Comparison of ENCODE assay signal across 13 cellular contexts in the genomic region with DNA sequence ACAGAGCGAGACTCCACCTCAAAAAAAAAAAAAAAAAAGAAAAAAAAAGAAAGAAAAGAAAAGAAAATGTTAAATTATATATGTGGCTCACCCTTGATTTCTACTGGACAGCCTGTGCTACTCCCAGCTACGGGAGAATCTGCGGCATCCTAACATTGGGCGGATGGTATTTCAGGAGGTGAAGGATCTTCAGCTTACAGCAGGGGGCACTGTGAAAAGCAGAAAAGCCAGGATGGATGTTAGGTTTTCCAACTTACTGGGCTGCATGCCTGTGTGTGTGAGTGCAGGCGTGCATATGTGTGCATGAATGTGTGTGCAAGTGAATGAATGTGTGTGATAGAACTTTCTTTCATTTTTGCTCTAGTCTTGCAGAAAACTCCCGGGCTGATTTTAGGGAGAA.
A peak's percentile ranks its signal among the peaks of the same experiment; 100 is the strongest.
DNase-seq lines count a peak whose midpoint lies in the region; ATAC-seq and TF ChIP-seq lines count a peak whose summit lies in the region.
"Had no signal": no experiment of that assay in that cellular context is flagged by ENCODE, and none has a peak within 500 bp of the region (broad histone marks: within the 10 kb centered on the region; RNA-seq: fewer than 3 reads in every experiment).

No MANE protein-coding gene starts in this region.

- no peaks in the 10 kb centered on the region for H3K27me3 ChIP-seq in MM.1S (replicated peaks; ENCODE audit: insufficient read depth, low read length)

- H3K9me3 Mint-ChIP-seq in nephron progenitor cell = no peaks in the 10 kb centered on the region

- peaks cover 7% of the 10 kb centered on the region for H3K4me1 Mint-ChIP-seq in nephron progenitor cell
- H3K4me1 Mint-ChIP-seq: naive thymus-derived CD4-positive, alpha-beta T cell had no signal

- CTCF ChIA-PET in GM10248 (lab: Yijun Ruan, JAX) = no interaction called here

- no peak for DNase-seq in GM10248 (ENCODE audit: extremely low spot score)
- DNase-seq in MM.1S = no peak
- no peak for DNase-seq in choroid plexus epithelial cell (ENCODE audit: low read depth)
- DNase-seq in nephron progenitor cell = peak; percentile 19
- DNase-seq in stimulated activated naive CD8-positive, alpha-beta T cell treated with anti-CD3 and anti-CD28 coated beads, Interleukin-15, Interleukin-2, amounts not matched to agents 100 U/mL and 50 U/mL, for 24 hours = no peak
- DNase-seq in NCI-H1105 (lab: John Stamatoyannopoulos, UW) = no peak
- DNase-seq: cerebellar nuclear complex; GDM1; naive thymus-derived CD4-positive, alpha-beta T cell; stimulated activated CD4-positive, alpha-beta T cell treated with anti-CD3 and anti-CD28 coated beads, Interleukin-2, amount 100 ng/mL, for 24 hours had no signal

- no peaks in the 10 kb centered on the region for H3K36me3 Mint-ChIP-seq in nephron progenitor cell (ENCODE audit: low read depth)

- H3K9ac ChIP-seq in MM.1S (ENCODE audit: low read length) = no peak overlapping the region

- no peak overlapping the region for H3K4me2 ChIP-seq in MM.1S (ENCODE audit: low read depth, low read length)

- H3K9me3 ChIP-seq in MM.1S (replicated peaks; ENCODE audit: insufficient read depth, low read length) = no peaks in the 10 kb centered on the region

- no peak overlapping the region for H3K27ac Mint-ChIP-seq in nephron progenitor cell
- H3K27ac Mint-ChIP-seq: activated T-helper 1 cell treated with anti-CD3 and anti-CD28 coated beads, Interleukin-12 subunit alpha, Interleukin-12 subunit beta, Interleukin-2, Interleukin-4 antibody, amounts not matched to agents 30 ng/mL and 10 ng/mL and 1 ng/mL, durations not matched to agents 14 hours and 24 hours and 36 hours; naive thymus-derived CD4-positive, alpha-beta T cell had no signal

- no peaks in the 10 kb centered on the region for H3K79me2 ChIP-seq in MM.1S (ENCODE audit: low read length)

- H3K9me2 ChIP-seq in MM.1S (replicated peaks; ENCODE audit: insufficient read depth, low read length) = no peaks in the 10 kb centered on the region

- no peaks in the 10 kb centered on the region for H4K20me1 ChIP-seq in MM.1S (ENCODE audit: insufficient read depth, low read length)

- peaks cover 15% of the 10 kb centered on the region for H3K27me3 Mint-ChIP-seq in nephron progenitor cell (ENCODE audit: low read depth, poor library complexity)

- no peak overlapping the region for H2AFZ ChIP-seq in MM.1S (ENCODE audit: low read length)

- H3K4me1 ChIP-seq in MM.1S (ENCODE audit: low read length) = no peaks in the 10 kb centered on the region

- TF ChIP-seq CTCF in GM10248 (IDR thresholded peaks at IDR 0.05; ENCODE audit: control extremely low read depth, extremely low read depth, low read depth, missing control alignments) (peak; percentile 11), MM.1S (IDR thresholded peaks at IDR 0.05; ENCODE audit: low read length) (peak; percentile 27; the same call in 1 of the 2 replicates), choroid plexus epithelial cell (conservative IDR thresholded peaks at IDR 0.05; ENCODE audit: low read depth, low read length) (peak; percentile 13), nephron progenitor cell (IDR thresholded peaks at IDR 0.05) (peak; percentile 54)

- no peaks in the 10 kb centered on the region for H3F3A ChIP-seq in MM.1S (ENCODE audit: insufficient read depth, low read length)

- H3K36me3 ChIP-seq in MM.1S (replicated peaks; ENCODE audit: insufficient read depth, low read length) = no peaks in the 10 kb centered on the region

- ATAC-seq in stimulated activated naive CD8-positive, alpha-beta T cell treated with anti-CD3 and anti-CD28 coated beads, Interleukin-15, Interleukin-2, amounts not matched to agents 100 U/mL and 50 U/mL, for 24 hours = no peak
- ATAC-seq in GM18858 (IDR thresholded peaks at IDR 0.05; ENCODE audit: unreplicated experiment) = no peak
- no peak for ATAC-seq in GM21515 (IDR thresholded peaks at IDR 0.05; ENCODE audit: unreplicated experiment)
- ATAC-seq: naive thymus-derived CD4-positive, alpha-beta T cell had no signal

- POLR2A ChIA-PET in GM10248 (lab: Yijun Ruan, JAX) = no interaction called here

- H3K27ac ChIP-seq in MM.1S (ENCODE audit: low read length) = no peak overlapping the region

- no peak overlapping the region for H3K4me3 Mint-ChIP-seq in nephron progenitor cell
- H3K4me3 Mint-ChIP-seq: activated T-helper 1 cell treated with anti-CD3 and anti-CD28 coated beads, Interleukin-12 subunit alpha, Interleukin-12 subunit beta, Interleukin-2, Interleukin-4 antibody, amounts not matched to agents 30 ng/mL and 10 ng/mL and 1 ng/mL, durations not matched to agents 14 hours and 24 hours and 36 hours; naive thymus-derived CD4-positive, alpha-beta T cell had no signal

- no peak overlapping the region for H3K4me3 ChIP-seq in MM.1S (ENCODE audit: low read length)
- H3K4me3 ChIP-seq in choroid plexus epithelial cell (ENCODE audit: low read depth, low read length) = no peak overlapping the region
